Comparison of ENCODE assay signal across 8 cellular contexts in genomic region chr2:42828487-42829416, GRCh38. TPM values are rescaled to one million over a fixed set of nuclear protein-coding genes. Genes with fewer than 3 reads are reported as not detected.
DNase-seq lines count a peak whose midpoint lies in the region; ATAC-seq and TF ChIP-seq lines count a peak whose summit lies in the region.

No MANE protein-coding gene starts in this region.

- TF ChIP-seq CTCF in AG10803 (conservative IDR thresholded peaks at IDR 0.05; ENCODE audit: low read length) (peak; percentile 84), dorsolateral prefrontal cortex (IDR thresholded peaks at IDR 0.05 in 54 of 56, conservative IDR thresholded peaks at IDR 0.05 in 2 of 56; ENCODE audit: low read depth in 1 of 56, partially characterized antibody in 56 of 56) (peak; percentile 69 to 98 (median 93))

- DNase-seq in AG10803 (ENCODE audit: low read depth) = peak; percentile 66
- peak; percentile 67 for DNase-seq in NCI-H748 (lab: John Stamatoyannopoulos, UW; ENCODE audit: unreplicated experiment)
- peak; percentile 24 to 61 for DNase-seq in activated CD4-positive, alpha-beta T cell treated with anti-CD3 and anti-CD28 coated beads, Interleukin-2, amount 50 U/mL, for 24 hours (ENCODE audit: low read depth in 1 of 2, low spot score in 1 of 2)
- peak; percentile 61 to 79 (median 70) for DNase-seq in dorsolateral prefrontal cortex
- DNase-seq in lung microvascular endothelial cell (ENCODE audit: low read depth in 2 of 2) = peak; percentile 78 to 81
- peak; percentile 34 for DNase-seq in stimulated activated CD8-positive, alpha-beta memory T cell treated with anti-CD3 and anti-CD28 coated beads, Interleukin-12 subunit alpha, Interleukin-12 subunit beta, amount 100 ng/mL, for 4 hours (ENCODE audit: low read depth)

- peak overlapping the region in 1 of 59 donors; percentile 18 for H3K27ac ChIP-seq in dorsolateral prefrontal cortex

- H3K27me3 ChIP-seq in dorsolateral prefrontal cortex = no peaks in the 10 kb centered on the region

- intact Hi-C loops in dorsolateral prefrontal cortex (cut with DNase I) = loop anchor here (1.0 to 10.0 kb wide), 7 partner anchors 116 to 746 kb away; partner anchors contain the start of gene ZFP36L2 (in 1 of the 2)

- ATAC-seq in GM18873 (IDR thresholded peaks at IDR 0.05; ENCODE audit: low FRiP score, unreplicated experiment) (peak; percentile 85), HG03342 (IDR thresholded peaks at IDR 0.05; ENCODE audit: unreplicated experiment) (peak; percentile 76)

- no peak overlapping the region for H3K4me3 ChIP-seq in AG10803 (ENCODE audit: low read length)
- H3K4me3 ChIP-seq in dorsolateral prefrontal cortex = peak overlapping the region in 7 of 59 donors; percentile 19 to 64 (median 49)

RNA-seq across cellular contexts. Expression of gene HAAO, which starts 36.4 kb away (rescaled TPM):
- 1 to 10 TPM in 116 of 120 experiments, under 1 TPM in 4; 0.65 to 6.9 (median 2.5) TPM for total RNA-seq in dorsolateral prefrontal cortex
- total RNA-seq in lung microvascular endothelial cell = not detected in 2 replicates
